Comparison of ENCODE assay signal across 1 cellular context in the genomic region with DNA sequence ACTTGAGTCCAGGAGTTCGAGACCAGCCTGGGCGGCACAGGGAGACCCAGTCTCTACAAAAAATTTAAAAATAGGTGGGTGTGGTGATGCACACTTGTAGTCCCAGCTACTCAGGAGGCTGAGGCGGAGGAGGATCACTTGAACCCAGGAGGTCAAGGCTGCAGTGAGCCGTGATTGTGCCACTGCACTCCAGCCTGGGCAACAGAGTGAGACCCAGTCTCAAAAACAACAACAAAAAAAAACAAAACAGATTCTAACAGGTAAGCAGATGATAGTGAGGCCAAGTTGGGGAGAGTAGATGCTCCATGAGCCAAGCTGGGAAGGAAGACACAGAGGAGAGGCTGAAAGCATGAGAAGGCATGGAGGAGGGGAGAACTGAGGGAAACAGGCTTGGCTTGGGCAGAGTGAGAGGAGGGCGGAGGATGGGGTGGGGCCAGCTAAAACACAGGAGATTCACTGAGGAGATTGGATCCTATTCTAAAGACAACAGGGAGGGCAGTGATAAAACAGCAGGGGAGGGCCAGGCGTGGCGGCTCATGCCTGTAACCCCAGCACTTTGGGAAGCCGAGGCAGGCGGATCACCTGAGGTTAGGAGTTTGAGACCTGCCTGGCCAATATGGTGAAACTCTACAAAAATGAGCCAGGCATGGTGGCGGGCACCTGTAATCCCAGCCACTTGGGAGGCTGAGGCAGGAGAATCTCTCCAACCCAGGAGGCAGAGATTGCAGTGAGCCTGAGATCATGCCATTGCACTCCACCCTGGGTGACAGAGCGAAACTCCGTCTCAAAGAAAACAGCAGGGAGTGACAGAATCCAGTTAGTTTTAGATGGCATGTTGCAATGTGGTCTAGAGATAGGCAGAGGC.
TF ChIP-seq lines count a peak whose summit lies in the region.

No MANE protein-coding gene starts in this region.

TF ChIP-seq in HEK293, 187 proteins besides CTCF, POLR2A, EP300 and RAD21 (continued from another document and continues in another):
- TF ChIP-seq, protein P1, sequence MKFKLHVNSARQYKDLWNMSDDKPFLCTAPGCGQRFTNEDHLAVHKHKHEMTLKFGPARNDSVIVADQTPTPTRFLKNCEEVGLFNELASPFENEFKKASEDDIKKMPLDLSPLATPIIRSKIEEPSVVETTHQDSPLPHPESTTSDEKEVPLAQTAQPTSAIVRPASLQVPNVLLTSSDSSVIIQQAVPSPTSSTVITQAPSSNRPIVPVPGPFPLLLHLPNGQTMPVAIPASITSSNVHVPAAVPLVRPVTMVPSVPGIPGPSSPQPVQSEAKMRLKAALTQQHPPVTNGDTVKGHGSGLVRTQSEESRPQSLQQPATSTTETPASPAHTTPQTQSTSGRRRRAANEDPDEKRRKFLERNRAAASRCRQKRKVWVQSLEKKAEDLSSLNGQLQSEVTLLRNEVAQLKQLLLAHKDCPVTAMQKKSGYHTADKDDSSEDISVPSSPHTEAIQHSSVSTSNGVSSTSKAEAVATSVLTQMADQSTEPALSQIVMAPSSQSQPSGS (tag by site-specific recombination; IDR thresholded peaks at IDR 0.05; ENCODE audit: low read depth) = no peak
- TF ChIP-seq ZNF112 (tag by site-specific recombination; IDR thresholded peaks at IDR 0.05) (no peak), ZBTB21 (tag by site-specific recombination; IDR thresholded peaks at IDR 0.05) (no peak), MEIS1 (CRISPR knock-in tag; IDR thresholded peaks at IDR 0.05; ENCODE audit: borderline replicate concordance) (no peak), ZNF350 (tag by site-specific recombination; IDR thresholded peaks at IDR 0.05) (no peak), ZNF521 (tag by site-specific recombination; IDR thresholded peaks at IDR 0.05) (no peak), GFI1B (tag by site-specific recombination; IDR thresholded peaks at IDR 0.05) (peak; percentile 63; the same call in 1 of the 2 replicates), ZNF501 (tag by site-specific recombination; IDR thresholded peaks at IDR 0.05) (0 out of 2 replicates have a peak, but pooled peaks have one; percentile 28), ZNF629 (tag by site-specific recombination; IDR thresholded peaks at IDR 0.05) (peak; percentile 50), ZNF473 (tag by site-specific recombination; IDR thresholded peaks at IDR 0.05) (no peak), KLF10 (tag by site-specific recombination; IDR thresholded peaks at IDR 0.05) (no peak), GLIS2 (tag by site-specific recombination; IDR thresholded peaks at IDR 0.05) (peak; percentile 46; the same call in 1 of the 2 replicates), ZBTB20 (tag by site-specific recombination; IDR thresholded peaks at IDR 0.05) (no peak), ZNF341 (tag by site-specific recombination; IDR thresholded peaks at IDR 0.05; ENCODE audit: low read depth) (no peak), ZNF266 (tag by site-specific recombination; IDR thresholded peaks at IDR 0.05; ENCODE audit: low read depth) (no peak), ZNF677 (tag by site-specific recombination; IDR thresholded peaks at IDR 0.05) (no peak), KLF8 (tag by site-specific recombination; IDR thresholded peaks at IDR 0.05) (no peak), SCRT2 (tag by site-specific recombination; IDR thresholded peaks at IDR 0.05) (no peak), ZNF624 (tag by site-specific recombination; IDR thresholded peaks at IDR 0.05) (no peak), REPIN1 (tag by site-specific recombination; IDR thresholded peaks at IDR 0.05; ENCODE audit: low read depth) (no peak), ZFP41 (tag by site-specific recombination; IDR thresholded peaks at IDR 0.05; ENCODE audit: borderline replicate concordance) (no peak), ZFHX2 (tag by site-specific recombination; conservative IDR thresholded peaks at IDR 0.05) (no peak), ZEB2 (tag by site-specific recombination; IDR thresholded peaks at IDR 0.05) (peak; percentile 73), ZNF335 (tag by site-specific recombination; conservative IDR thresholded peaks at IDR 0.05) (peak; percentile 94), ZSCAN30 (tag by site-specific recombination; IDR thresholded peaks at IDR 0.05) (no peak), ZNF529 (tag by site-specific recombination; IDR thresholded peaks at IDR 0.05; ENCODE audit: insufficient replicate concordance) (no peak), TCF7L2 (IDR thresholded peaks at IDR 0.05; ENCODE audit: borderline replicate concordance, low read depth, low read length) (no peak), ZNF202 (tag by site-specific recombination; IDR thresholded peaks at IDR 0.05; ENCODE audit: borderline replicate concordance) (no peak), ZNF664 (tag by site-specific recombination; IDR thresholded peaks at IDR 0.05) (no peak), ZNF626 (tag by site-specific recombination; IDR thresholded peaks at IDR 0.05) (no peak), ZNF214 (tag by site-specific recombination; IDR thresholded peaks at IDR 0.05; ENCODE audit: borderline replicate concordance) (no peak), ZNF169 (tag by site-specific recombination; IDR thresholded peaks at IDR 0.05) (no peak), ZNF302 (tag by site-specific recombination; IDR thresholded peaks at IDR 0.05; ENCODE audit: low read depth) (no peak), ZNF184 (tag by site-specific recombination; IDR thresholded peaks at IDR 0.05) (no peak), MYNN (tag by site-specific recombination; IDR thresholded peaks at IDR 0.05; ENCODE audit: borderline replicate concordance) (no peak), ZBTB48 (tag by site-specific recombination; IDR thresholded peaks at IDR 0.05) (no peak), TRIM28 (IDR thresholded peaks at IDR 0.05; ENCODE audit: borderline replicate concordance, low read length) (no peak; the same call in 1 of the 2 replicates), ZNF121 (tag by site-specific recombination; IDR thresholded peaks at IDR 0.05) (peak; percentile 94), ZNF24 (tag by site-specific recombination; IDR thresholded peaks at IDR 0.05) (peak; percentile 54; the same call in 1 of the 2 replicates), ZBTB1 (tag by site-specific recombination; IDR thresholded peaks at IDR 0.05) (no peak), ZNF175 (tag by site-specific recombination; IDR thresholded peaks at IDR 0.05) (no peak), ZNF10 (tag by site-specific recombination; IDR thresholded peaks at IDR 0.05) (no peak), ZNF658 (tag by site-specific recombination; IDR thresholded peaks at IDR 0.05) (no peak), BCL11B (tag by site-specific recombination; IDR thresholded peaks at IDR 0.05; ENCODE audit: low read depth) (no peak), ZNF785 (tag by site-specific recombination; IDR thresholded peaks at IDR 0.05) (no peak)
- TF ChIP-seq, protein P2, sequence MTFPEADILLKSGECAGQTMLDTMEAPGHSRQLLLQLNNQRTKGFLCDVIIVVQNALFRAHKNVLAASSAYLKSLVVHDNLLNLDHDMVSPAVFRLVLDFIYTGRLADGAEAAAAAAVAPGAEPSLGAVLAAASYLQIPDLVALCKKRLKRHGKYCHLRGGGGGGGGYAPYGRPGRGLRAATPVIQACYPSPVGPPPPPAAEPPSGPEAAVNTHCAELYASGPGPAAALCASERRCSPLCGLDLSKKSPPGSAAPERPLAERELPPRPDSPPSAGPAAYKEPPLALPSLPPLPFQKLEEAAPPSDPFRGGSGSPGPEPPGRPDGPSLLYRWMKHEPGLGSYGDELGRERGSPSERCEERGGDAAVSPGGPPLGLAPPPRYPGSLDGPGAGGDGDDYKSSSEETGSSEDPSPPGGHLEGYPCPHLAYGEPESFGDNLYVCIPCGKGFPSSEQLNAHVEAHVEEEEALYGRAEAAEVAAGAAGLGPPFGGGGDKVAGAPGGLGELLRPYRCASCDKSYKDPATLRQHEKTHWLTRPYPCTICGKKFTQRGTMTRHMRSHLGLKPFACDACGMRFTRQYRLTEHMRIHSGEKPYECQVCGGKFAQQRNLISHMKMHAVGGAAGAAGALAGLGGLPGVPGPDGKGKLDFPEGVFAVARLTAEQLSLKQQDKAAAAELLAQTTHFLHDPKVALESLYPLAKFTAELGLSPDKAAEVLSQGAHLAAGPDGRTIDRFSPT (tag by site-specific recombination; IDR thresholded peaks at IDR 0.05) = no peak
- TF ChIP-seq, protein P3, sequence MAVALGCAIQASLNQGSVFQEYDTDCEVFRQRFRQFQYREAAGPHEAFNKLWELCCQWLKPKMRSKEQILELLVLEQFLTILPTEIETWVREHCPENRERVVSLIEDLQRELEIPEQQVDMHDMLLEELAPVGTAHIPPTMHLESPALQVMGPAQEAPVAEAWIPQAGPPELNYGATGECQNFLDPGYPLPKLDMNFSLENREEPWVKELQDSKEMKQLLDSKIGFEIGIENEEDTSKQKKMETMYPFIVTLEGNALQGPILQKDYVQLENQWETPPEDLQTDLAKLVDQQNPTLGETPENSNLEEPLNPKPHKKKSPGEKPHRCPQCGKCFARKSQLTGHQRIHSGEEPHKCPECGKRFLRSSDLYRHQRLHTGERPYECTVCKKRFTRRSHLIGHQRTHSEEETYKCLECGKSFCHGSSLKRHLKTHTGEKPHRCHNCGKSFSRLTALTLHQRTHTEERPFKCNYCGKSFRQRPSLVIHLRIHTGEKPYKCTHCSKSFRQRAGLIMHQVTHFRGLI (tag by site-specific recombination; IDR thresholded peaks at IDR 0.05) = no peak
- TF ChIP-seq, protein P4, sequence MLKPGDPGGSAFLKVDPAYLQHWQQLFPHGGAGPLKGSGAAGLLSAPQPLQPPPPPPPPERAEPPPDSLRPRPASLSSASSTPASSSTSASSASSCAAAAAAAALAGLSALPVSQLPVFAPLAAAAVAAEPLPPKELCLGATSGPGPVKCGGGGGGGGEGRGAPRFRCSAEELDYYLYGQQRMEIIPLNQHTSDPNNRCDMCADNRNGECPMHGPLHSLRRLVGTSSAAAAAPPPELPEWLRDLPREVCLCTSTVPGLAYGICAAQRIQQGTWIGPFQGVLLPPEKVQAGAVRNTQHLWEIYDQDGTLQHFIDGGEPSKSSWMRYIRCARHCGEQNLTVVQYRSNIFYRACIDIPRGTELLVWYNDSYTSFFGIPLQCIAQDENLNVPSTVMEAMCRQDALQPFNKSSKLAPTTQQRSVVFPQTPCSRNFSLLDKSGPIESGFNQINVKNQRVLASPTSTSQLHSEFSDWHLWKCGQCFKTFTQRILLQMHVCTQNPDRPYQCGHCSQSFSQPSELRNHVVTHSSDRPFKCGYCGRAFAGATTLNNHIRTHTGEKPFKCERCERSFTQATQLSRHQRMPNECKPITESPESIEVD (tag by site-specific recombination; IDR thresholded peaks at IDR 0.05) = no peak
- TF ChIP-seq, protein P5, sequence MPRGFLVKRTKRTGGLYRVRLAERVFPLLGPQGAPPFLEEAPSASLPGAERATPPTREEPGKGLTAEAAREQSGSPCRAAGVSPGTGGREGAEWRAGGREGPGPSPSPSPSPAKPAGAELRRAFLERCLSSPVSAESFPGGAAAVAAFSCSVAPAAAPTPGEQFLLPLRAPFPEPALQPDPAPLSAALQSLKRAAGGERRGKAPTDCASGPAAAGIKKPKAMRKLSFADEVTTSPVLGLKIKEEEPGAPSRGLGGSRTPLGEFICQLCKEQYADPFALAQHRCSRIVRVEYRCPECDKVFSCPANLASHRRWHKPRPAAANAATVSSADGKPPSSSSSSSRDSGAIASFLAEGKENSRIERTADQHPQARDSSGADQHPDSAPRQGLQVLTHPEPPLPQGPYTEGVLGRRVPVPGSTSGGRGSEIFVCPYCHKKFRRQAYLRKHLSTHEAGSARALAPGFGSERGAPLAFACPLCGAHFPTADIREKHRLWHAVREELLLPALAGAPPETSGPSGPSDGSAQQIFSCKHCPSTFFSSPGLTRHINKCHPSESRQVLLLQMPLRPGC (tag by site-specific recombination; IDR thresholded peaks at IDR 0.05) = no peak
- TF ChIP-seq, protein P6, sequence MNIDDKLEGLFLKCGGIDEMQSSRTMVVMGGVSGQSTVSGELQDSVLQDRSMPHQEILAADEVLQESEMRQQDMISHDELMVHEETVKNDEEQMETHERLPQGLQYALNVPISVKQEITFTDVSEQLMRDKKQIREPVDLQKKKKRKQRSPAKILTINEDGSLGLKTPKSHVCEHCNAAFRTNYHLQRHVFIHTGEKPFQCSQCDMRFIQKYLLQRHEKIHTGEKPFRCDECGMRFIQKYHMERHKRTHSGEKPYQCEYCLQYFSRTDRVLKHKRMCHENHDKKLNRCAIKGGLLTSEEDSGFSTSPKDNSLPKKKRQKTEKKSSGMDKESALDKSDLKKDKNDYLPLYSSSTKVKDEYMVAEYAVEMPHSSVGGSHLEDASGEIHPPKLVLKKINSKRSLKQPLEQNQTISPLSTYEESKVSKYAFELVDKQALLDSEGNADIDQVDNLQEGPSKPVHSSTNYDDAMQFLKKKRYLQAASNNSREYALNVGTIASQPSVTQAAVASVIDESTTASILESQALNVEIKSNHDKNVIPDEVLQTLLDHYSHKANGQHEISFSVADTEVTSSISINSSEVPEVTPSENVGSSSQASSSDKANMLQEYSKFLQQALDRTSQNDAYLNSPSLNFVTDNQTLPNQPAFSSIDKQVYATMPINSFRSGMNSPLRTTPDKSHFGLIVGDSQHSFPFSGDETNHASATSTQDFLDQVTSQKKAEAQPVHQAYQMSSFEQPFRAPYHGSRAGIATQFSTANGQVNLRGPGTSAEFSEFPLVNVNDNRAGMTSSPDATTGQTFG (tag by site-specific recombination; IDR thresholded peaks at IDR 0.05; ENCODE audit: borderline replicate concordance) = no peak
- TF ChIP-seq, protein P7, sequence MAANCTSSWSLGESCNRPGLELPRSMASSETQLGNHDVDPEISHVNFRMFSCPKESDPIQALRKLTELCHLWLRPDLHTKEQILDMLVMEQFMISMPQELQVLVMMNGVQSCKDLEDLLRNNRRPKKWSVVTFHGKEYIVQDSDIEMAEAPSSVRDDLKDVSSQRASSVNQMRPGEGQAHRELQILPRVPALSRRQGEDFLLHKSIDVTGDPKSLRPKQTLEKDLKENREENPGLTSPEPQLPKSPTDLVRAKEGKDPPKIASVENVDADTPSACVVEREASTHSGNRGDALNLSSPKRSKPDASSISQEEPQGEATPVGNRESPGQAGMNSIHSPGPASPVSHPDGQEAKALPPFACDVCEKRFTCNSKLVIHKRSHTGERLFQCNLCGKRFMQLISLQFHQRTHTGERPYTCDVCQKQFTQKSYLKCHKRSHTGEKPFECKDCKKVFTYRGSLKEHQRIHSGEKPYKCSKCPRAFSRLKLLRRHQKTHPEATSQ (tag by site-specific recombination; IDR thresholded peaks at IDR 0.05) = 0 out of 2 replicates have a peak, but pooled peaks have one; percentile 49
